9 cellular contexts compared by ENCODE assay signal in the genomic region with DNA sequence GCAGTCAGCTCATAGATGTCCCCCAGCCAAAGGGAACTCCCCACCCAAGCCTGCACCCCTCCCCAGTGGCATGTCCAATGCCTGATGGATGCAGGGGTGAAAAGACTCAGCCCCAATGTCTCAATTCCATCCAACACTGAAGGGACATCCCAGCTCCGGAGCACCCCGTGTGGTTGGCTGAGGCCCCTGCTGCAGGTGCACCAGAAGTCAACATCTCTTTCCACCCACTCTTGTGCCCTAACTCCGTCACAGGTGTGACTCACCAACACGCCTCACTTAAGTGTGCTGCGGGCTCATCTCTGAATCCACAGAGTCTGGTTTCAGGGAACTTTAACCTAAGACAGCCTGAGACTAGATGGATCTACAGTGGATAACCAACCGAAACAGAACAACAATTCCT. TPM values are rescaled to one million over a fixed set of nuclear protein-coding genes. Genes with fewer than 3 reads are reported as not detected.
DNase-seq lines count a peak whose midpoint lies in the region; ATAC-seq, FAIRE-seq and TF ChIP-seq lines count a peak whose summit lies in the region.
"Had no signal": no experiment of that assay in that cellular context is flagged by ENCODE, and none has a peak within 500 bp of the region (broad histone marks: within the 10 kb centered on the region; RNA-seq: fewer than 3 reads in every experiment).

No MANE protein-coding gene starts in this region.

- H3K9me3 ChIP-seq in K562 (replicated peaks; ENCODE audit: control insufficient read depth, insufficient read depth, low read depth, low read length), result no peaks in the 10 kb centered on the region

- H3K36me3 ChIP-seq in K562 (ENCODE audit: control insufficient read depth, insufficient read depth, low read length), result no peaks in the 10 kb centered on the region

- in situ Hi-C loops in K562 (cut with MboI), result no loop called here

- no peak overlapping the region for H2AFZ ChIP-seq in K562 (ENCODE audit: low read depth, low read length)

- TF ChIP-seq RAD21 in K562 (CRISPR knock-in tag; conservative IDR thresholded peaks at IDR 0.05 in 1 of 2, IDR thresholded peaks at IDR 0.05 in 1 of 2), result no peak

- H3K9ac ChIP-seq in K562 (ENCODE audit: insufficient read depth in 1 of 2, low read depth in 2 of 2, low read length in 2 of 2), result no peak overlapping the region

- no peaks in the 10 kb centered on the region for H4K20me1 ChIP-seq in K562 (replicated peaks; ENCODE audit: control insufficient read depth, insufficient read depth, low read length)

- TF ChIP-seq EP300 in K562 (IDR thresholded peaks at IDR 0.05; ENCODE audit: low read length), result no peak

- POLR2A ChIA-PET in K562 (lab: Yijun Ruan, JAX), result no interaction called here

- BruUV-seq in K562 (replicated peaks; lab: Mats Ljungman, UMichigan), result no TSS peak

- no peak for FAIRE-seq in K562 (lab: Jason Lieb, UNC)

- CTCF ChIA-PET in K562 (lab: Yijun Ruan, JAX; ENCODE audit: low intra/inter-chr PET ratio), result no interaction called here

- H3K4me3 ChIP-seq in K562, result no peak overlapping the region

- no peaks in the 10 kb centered on the region for H3K4me1 ChIP-seq in K562 (replicated peaks in 1 of 2; ENCODE audit: control insufficient read depth in 2 of 2, insufficient read depth in 2 of 2, low read length in 2 of 2)

- peak; percentile 72 for ATAC-seq in K562

- no peak for TF ChIP-seq POLR2A in K562 (conservative IDR thresholded peaks at IDR 0.05)

- H3K27ac ChIP-seq in K562 (ENCODE audit: extremely low read depth, low read depth, low read length) (no peak overlapping the region), substantia nigra (ENCODE audit: low read depth, low read length, poor library complexity, severe bottlenecking) (no peak overlapping the region)

- under 1% methylated on average over 6 of the region's 6 CpGs for WGBS in K562 (ENCODE audit: insufficient coverage, low coverage, missing lambda C conversion rate)

- intact Hi-C loops in K562 (cut with micrococcal nuclease), result loop anchor here (10.0 kb wide), 1 partner anchor 205 kb away; no protein-coding TSS in a partner anchor

- H3K79me2 ChIP-seq in K562 (ENCODE audit: control insufficient read depth, insufficient read depth, low read length), result no peaks in the 10 kb centered on the region

- H3K9me1 ChIP-seq in K562 (ENCODE audit: control insufficient read depth, insufficient read depth, low read length), result no peaks in the 10 kb centered on the region

- DNase-seq in NOMO-1 treated with dmso at 0.1 percent for 144 hours (lab: John Stamatoyannopoulos, UW; ENCODE audit: unreplicated experiment) (peak; percentile 60), K562 (ENCODE audit: extremely low read depth in 1 of 4, low spot score in 3 of 4) (peak in 1 of 4 experiments; percentile 5), substantia nigra (lab: John Stamatoyannopoulos, UW) (no peak), superior temporal gyrus (ENCODE audit: extremely low spot score) (no peak), ureter (ENCODE audit: low spot score) (no peak), putamen (ENCODE audit: low spot score) (no peak)
- DNase-seq in stimulated activated CD4-positive, alpha-beta T cell treated with anti-CD3 and anti-CD28 coated beads, Interleukin-4, amount 100 ng/mL, for 1 hour, result peak; percentile 39
- DNase-seq: NCI-H187 treated with DMSO at 0.1 percent for 48 hours had no signal

- H3K4me2 ChIP-seq in K562 (ENCODE audit: insufficient read depth, low read length), result no peak overlapping the region

- peaks cover 14 to 27% of the 10 kb centered on the region in 2 experiments; a peak in 3 of 5 replicates for H3K27me3 ChIP-seq in K562 (ENCODE audit: control insufficient read depth in 2 of 2, insufficient read depth in 2 of 2, low read length in 2 of 2)

- peak; percentile 24 for TF ChIP-seq CTCF in GM12873 (IDR thresholded peaks at IDR 0.05; ENCODE audit: insufficient read depth, low read depth, low read length, missing control alignments)
- 0 out of 6 replicates have a peak, but pooled peaks of 2 of the 3 experiments have one; percentile 13 to 23 for TF ChIP-seq CTCF in K562 (IDR thresholded peaks at IDR 0.05 in 2 of 3, conservative IDR thresholded peaks at IDR 0.05 in 1 of 3; ENCODE audit: insufficient read depth in 2 of 3, low read depth in 1 of 3, low read length in 3 of 3)

TF ChIP-seq in K562, 482 proteins besides CTCF, POLR2A, EP300 and RAD21:
- TF ChIP-seq NFRKB (IDR thresholded peaks at IDR 0.05; ENCODE audit: low read depth) (no peak), IRF2 (CRISPR knock-in tag; IDR thresholded peaks at IDR 0.05) (no peak), ZNF274 (IDR thresholded peaks at IDR 0.05; ENCODE audit: borderline replicate concordance, low read depth, low read length) (no peak), CREB1 (IDR thresholded peaks at IDR 0.05) (peak; percentile 18; the same call in 1 of the 2 replicates), CREB1 (CRISPR knock-in tag; IDR thresholded peaks at IDR 0.05) (no peak), NFE2L1 (tag; IDR thresholded peaks at IDR 0.05; ENCODE audit: borderline replicate concordance, low read depth) (no peak), TBP (optimal IDR thresholded peaks at IDR 0.05; ENCODE audit: low read depth, low read length) (no peak), ZNF586 (CRISPR knock-in tag; conservative IDR thresholded peaks at IDR 0.05) (no peak), MAFK (IDR thresholded peaks at IDR 0.05; ENCODE audit: low read length) (no peak), EGR1 (conservative IDR thresholded peaks at IDR 0.05) (0 out of 2 replicates have a peak, but pooled peaks have one; percentile 19), DIDO1 (tag; IDR thresholded peaks at IDR 0.05; ENCODE audit: low read depth) (no peak)
- TF ChIP-seq, protein P1, sequence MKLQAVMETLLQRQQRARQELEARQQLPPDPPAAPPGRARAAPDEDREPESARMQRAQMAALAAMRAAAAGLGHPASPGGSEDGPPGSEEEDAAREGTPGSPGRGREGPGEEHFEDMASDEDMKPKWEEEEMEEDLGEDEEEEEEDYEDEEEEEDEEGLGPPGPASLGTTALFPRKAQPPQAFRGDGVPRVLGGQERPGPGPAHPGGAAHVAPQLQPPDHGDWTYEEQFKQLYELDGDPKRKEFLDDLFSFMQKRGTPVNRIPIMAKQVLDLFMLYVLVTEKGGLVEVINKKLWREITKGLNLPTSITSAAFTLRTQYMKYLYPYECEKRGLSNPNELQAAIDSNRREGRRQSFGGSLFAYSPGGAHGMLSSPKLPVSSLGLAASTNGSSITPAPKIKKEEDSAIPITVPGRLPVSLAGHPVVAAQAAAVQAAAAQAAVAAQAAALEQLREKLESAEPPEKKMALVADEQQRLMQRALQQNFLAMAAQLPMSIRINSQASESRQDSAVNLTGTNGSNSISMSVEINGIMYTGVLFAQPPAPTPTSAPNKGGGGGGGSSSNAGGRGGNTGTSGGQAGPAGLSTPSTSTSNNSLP (IDR thresholded peaks at IDR 0.05; ENCODE audit: borderline replicate concordance, low read depth, low read length), result no peak
- TF ChIP-seq, protein P2, sequence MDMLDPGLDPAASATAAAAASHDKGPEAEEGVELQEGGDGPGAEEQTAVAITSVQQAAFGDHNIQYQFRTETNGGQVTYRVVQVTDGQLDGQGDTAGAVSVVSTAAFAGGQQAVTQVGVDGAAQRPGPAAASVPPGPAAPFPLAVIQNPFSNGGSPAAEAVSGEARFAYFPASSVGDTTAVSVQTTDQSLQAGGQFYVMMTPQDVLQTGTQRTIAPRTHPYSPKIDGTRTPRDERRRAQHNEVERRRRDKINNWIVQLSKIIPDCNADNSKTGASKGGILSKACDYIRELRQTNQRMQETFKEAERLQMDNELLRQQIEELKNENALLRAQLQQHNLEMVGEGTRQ (CRISPR knock-in tag; IDR thresholded peaks at IDR 0.05), result no peak
- TF ChIP-seq, protein P3, sequence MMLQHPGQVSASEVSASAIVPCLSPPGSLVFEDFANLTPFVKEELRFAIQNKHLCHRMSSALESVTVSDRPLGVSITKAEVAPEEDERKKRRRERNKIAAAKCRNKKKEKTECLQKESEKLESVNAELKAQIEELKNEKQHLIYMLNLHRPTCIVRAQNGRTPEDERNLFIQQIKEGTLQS (IDR thresholded peaks at IDR 0.05), result 0 out of 2 replicates have a peak, but pooled peaks have one; percentile 16
- TF ChIP-seq, protein P3 (CRISPR knock-in tag; conservative IDR thresholded peaks at IDR 0.05), result no peak
TF ChIP-seq in K562: peak in this region for 3.

RNA-seq across cellular contexts. Expression of a gene that starts 40.9 kb away (rescaled TPM):
- 4.1 and 7.6 TPM in 2 replicates for total RNA-seq in K562 (2011; cell fraction: chromatin; rRNA removed; ENCODE audit: low replicate concordance)
- 3.3 and 4.6 TPM in 2 replicates for total RNA-seq in K562 (2011; cell fraction: nucleolus; rRNA removed)
- 4.4 and 4.8 TPM in 2 replicates for total RNA-seq in K562 (2011; cell fraction: nucleoplasm; rRNA removed)
- total RNA-seq in K562 (2014; rRNA removed) (1.4 and 1.5 TPM in 2 replicates), K562 (2014; rRNA removed; fragmentation: Illumina TruSeq; extraction: Trizol) (1.6 and 2.0 TPM in 2 replicates), K562 (2015; rRNA removed; fragmentation: Illumina TruSeq; extraction: Trizol) (1.6 and 1.7 TPM in 2 replicates), K562 (2021) (2.1 and 2.2 TPM in 2 replicates), ureter (14.2 TPM)
- polyA plus RNA-seq in K562 (2011; rRNA removed) (2.6 TPM in 2 replicates), K562 (2014; fragmentation: Illumina TruSeq; extraction: Trizol) (1.6 TPM in 2 replicates), K562 (2014; fragmentation: Nextera tagmentation; extraction: Ambion mirVana) (under 1 TPM; 0.13 to 0.24 TPM), K562 (2014; rRNA removed) (1.7 and 1.8 TPM in 2 replicates)
- 1.6 and 1.8 TPM in 2 replicates for polyA plus RNA-seq in K562 (2011; cell fraction: cytosol; rRNA removed)
- polyA plus RNA-seq in K562 (2011; cell fraction: nucleus; rRNA removed), result 6.9 and 7.8 TPM in 2 replicates
- 1.3 and 1.4 TPM in 2 replicates for polyA plus RNA-seq in K562 (2012)
- 3.7 and 4.1 TPM in 2 replicates for polyA minus RNA-seq in K562 (2011; rRNA and poly(A)+ RNA removed)
- 1.7 and 2.6 TPM in 2 replicates for polyA minus RNA-seq in K562 (2011; cell fraction: cytosol; rRNA and poly(A)+ RNA removed)
- 2.6 and 4.3 TPM in 2 replicates for polyA minus RNA-seq in K562 (2011; cell fraction: nucleus; rRNA and poly(A)+ RNA removed)

Comparison
In these comparisons a context has a peak if more than half of its experiments do, and no peak if none do; other contexts are left out.
1. DNase-seq: peak in NOMO-1 treated with dmso at 0.1 percent for 144 hours (single experiment) and stimulated activated CD4-positive, alpha-beta T cell treated with anti-CD3 and anti-CD28 coated beads, Interleukin-4, amount 100 ng/mL, for 1 hour (single experiment); none in substantia nigra (0 of 49), superior temporal gyrus (single experiment), ureter (single experiment) and putamen (single experiment).